Comparison of ENCODE assay signal across 2 cellular contexts in the genomic region with DNA sequence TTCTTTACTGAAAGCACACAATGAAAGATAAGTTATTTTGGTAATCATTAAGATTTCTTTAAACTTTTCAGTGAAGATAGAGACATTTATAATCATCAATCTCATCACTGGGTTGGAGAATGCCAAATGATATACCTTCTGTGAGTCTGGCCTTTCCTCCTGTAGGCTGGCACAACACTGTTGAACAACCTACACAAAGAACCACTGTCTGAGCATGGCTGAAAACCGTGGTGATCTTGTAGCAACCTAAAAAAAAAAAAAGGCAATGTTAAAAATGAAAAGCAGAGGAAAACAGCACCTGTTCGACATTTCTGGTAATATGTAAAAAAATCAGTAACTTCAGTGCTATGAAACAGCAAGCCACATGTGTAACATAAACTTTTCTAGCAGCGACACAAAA.
TF ChIP-seq lines count a peak whose summit lies in the region.

No MANE protein-coding gene starts in this region.

TF ChIP-seq in SK-N-SH, 30 proteins besides CTCF, POLR2A, EP300 and RAD21 (continued from another document):
- TF ChIP-seq USF1 (IDR thresholded peaks at IDR 0.05; ENCODE audit: borderline replicate concordance, low read depth) (no peak), RXRA (IDR thresholded peaks at IDR 0.05; ENCODE audit: borderline replicate concordance, low read depth) (no peak), CHD2 (IDR thresholded peaks at IDR 0.05; ENCODE audit: low read length, partially characterized antibody) (no peak), ZBTB33 (IDR thresholded peaks at IDR 0.05; ENCODE audit: borderline replicate concordance, low read depth) (no peak), MXI1 (IDR thresholded peaks at IDR 0.05; ENCODE audit: low read depth, low read length) (no peak), SMC3 (IDR thresholded peaks at IDR 0.05; ENCODE audit: low read depth, low read length) (no peak), YY1 (IDR thresholded peaks at IDR 0.05; ENCODE audit: low read depth) (no peak)
- TF ChIP-seq, protein P1, sequence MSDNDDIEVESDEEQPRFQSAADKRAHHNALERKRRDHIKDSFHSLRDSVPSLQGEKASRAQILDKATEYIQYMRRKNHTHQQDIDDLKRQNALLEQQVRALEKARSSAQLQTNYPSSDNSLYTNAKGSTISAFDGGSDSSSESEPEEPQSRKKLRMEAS (IDR thresholded peaks at IDR 0.05; ENCODE audit: low read depth) = no peak

TF ChIP-seq in SK-N-SH treated with all-trans-retinoic acid at 6 μM for 48 hours, 23 proteins besides CTCF, POLR2A, EP300 and RAD21 (continued from another document):
- TF ChIP-seq, protein P2, sequence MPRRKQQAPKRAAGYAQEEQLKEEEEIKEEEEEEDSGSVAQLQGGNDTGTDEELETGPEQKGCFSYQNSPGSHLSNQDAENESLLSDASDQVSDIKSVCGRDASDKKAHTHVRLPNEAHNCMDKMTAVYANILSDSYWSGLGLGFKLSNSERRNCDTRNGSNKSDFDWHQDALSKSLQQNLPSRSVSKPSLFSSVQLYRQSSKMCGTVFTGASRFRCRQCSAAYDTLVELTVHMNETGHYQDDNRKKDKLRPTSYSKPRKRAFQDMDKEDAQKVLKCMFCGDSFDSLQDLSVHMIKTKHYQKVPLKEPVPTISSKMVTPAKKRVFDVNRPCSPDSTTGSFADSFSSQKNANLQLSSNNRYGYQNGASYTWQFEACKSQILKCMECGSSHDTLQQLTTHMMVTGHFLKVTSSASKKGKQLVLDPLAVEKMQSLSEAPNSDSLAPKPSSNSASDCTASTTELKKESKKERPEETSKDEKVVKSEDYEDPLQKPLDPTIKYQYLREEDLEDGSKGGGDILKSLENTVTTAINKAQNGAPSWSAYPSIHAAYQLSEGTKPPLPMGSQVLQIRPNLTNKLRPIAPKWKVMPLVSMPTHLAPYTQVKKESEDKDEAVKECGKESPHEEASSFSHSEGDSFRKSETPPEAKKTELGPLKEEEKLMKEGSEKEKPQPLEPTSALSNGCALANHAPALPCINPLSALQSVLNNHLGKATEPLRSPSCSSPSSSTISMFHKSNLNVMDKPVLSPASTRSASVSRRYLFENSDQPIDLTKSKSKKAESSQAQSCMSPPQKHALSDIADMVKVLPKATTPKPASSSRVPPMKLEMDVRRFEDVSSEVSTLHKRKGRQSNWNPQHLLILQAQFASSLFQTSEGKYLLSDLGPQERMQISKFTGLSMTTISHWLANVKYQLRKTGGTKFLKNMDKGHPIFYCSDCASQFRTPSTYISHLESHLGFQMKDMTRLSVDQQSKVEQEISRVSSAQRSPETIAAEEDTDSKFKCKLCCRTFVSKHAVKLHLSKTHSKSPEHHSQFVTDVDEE (CRISPR knock-in tag; IDR thresholded peaks at IDR 0.05) = no peak
- TF ChIP-seq PPARA (CRISPR knock-in tag; IDR thresholded peaks at IDR 0.05; ENCODE audit: borderline replicate concordance) = no peak
- no peak for TF ChIP-seq ZC3H10 (CRISPR knock-in tag; IDR thresholded peaks at IDR 0.05)
TF ChIP-seq in SK-N-SH treated with all-trans-retinoic acid at 6 μM for 48 hours: peak in this region for 0.
